In genomic region chr15:43134157-43134637, GRCh38 we compare ENCODE assay signal across 8 cellular contexts. TPM values are rescaled to one million over a fixed set of nuclear protein-coding genes. Genes with fewer than 3 reads are reported as not detected.
DNase-seq lines count a peak whose midpoint lies in the region; ATAC-seq, FAIRE-seq and TF ChIP-seq lines count a peak whose summit lies in the region.

No MANE protein-coding gene starts in this region.

- peak overlapping the region; percentile 90 for H3K4me3 Mint-ChIP-seq in GM23338
- peak overlapping the region; percentile 92 for H3K4me3 Mint-ChIP-seq in neural crest cell

- no peak overlapping the region for H3K27ac Mint-ChIP-seq in GM23338
- peak overlapping the region; percentile 38 for H3K27ac Mint-ChIP-seq in neural crest cell (ENCODE audit: unreplicated experiment)

- H2AFZ ChIP-seq in GM23338, result peak overlapping the region; percentile 99

- H3K27me3 ChIP-seq in BLaER1 (no peaks in the 10 kb centered on the region), GM23338 (ENCODE audit: insufficient read depth) (peaks cover 33% of the 10 kb centered on the region), SJCRH30 (no peaks in the 10 kb centered on the region)

- no peak for FAIRE-seq in RCC 7860 (lab: Jason Lieb, UNC)

- DNase-seq in GM23338 (ENCODE audit: low spot score), result peak; percentile 41
- DNase-seq in SJCRH30, result no peak
- peak; percentile 16 for DNase-seq in epithelial cell of esophagus (ENCODE audit: low read depth)
- no peak for DNase-seq in neural crest cell (ENCODE audit: low read depth, low spot score)
- DNase-seq in RCC 7860 (ENCODE audit: low spot score), result no peak
- DNase-seq in NCI-H1694 treated with DMSO at 0.1 percent for 48 hours (lab: John Stamatoyannopoulos, UW), result no peak

- ATAC-seq in GM23338 (peak; percentile 51), HG02870 (IDR thresholded peaks at IDR 0.05; ENCODE audit: unreplicated experiment) (no peak)

- peak overlapping the region; percentile 97 for H3K4me2 ChIP-seq in BLaER1
- peak overlapping the region; percentile 95 for H3K4me2 ChIP-seq in GM23338

- H3K36me3 ChIP-seq in BLaER1 (peaks cover 29% of the 10 kb centered on the region), GM23338 (ENCODE audit: insufficient read depth) (no peaks in the 10 kb centered on the region), SJCRH30 (no peaks in the 10 kb centered on the region)

- H3K79me2 ChIP-seq in GM23338 (replicated peaks; ENCODE audit: insufficient read depth), result no peaks in the 10 kb centered on the region

- peaks cover 2% of the 10 kb centered on the region; the same call in 1 of the 3 replicates for H3K36me3 Mint-ChIP-seq in GM23338 (ENCODE audit: low read depth)
- peaks cover 9% of the 10 kb centered on the region for H3K36me3 Mint-ChIP-seq in neural crest cell (ENCODE audit: low read depth)

- H3K27me3 Mint-ChIP-seq in GM23338 (ENCODE audit: insufficient read depth, low read depth, poor library complexity), result peaks cover 27% of the 10 kb centered on the region
- H3K27me3 Mint-ChIP-seq in neural crest cell (ENCODE audit: low read depth), result peaks cover 17% of the 10 kb centered on the region

- H3K9me3 ChIP-seq in BLaER1 (peaks cover 9% of the 10 kb centered on the region), SJCRH30 (replicated peaks) (no peaks in the 10 kb centered on the region)

- H3F3A ChIP-seq in GM23338 (replicated peaks; ENCODE audit: low read depth), result peaks cover 6% of the 10 kb centered on the region; the same call in 1 of the 2 replicates

- H3K4me1 ChIP-seq in BLaER1 (peaks cover 19% of the 10 kb centered on the region), GM23338 (ENCODE audit: insufficient read depth) (peaks cover 12% of the 10 kb centered on the region; the same call in 1 of the 2 replicates), SJCRH30 (no peaks in the 10 kb centered on the region)

- peak overlapping the region; percentile 82 for H3K4me3 ChIP-seq in BLaER1
- H3K4me3 ChIP-seq in GM23338, result peak overlapping the region; percentile 62
- peak overlapping the region; percentile 65 for H3K4me3 ChIP-seq in SJCRH30
- H3K4me3 ChIP-seq in epithelial cell of esophagus (ENCODE audit: low read length), result peak overlapping the region; percentile 72

- no peak for TF ChIP-seq CTCF in GM23338 (conservative IDR thresholded peaks at IDR 0.05; ENCODE audit: low read depth in 2 of 2)
- TF ChIP-seq CTCF in epithelial cell of esophagus (IDR thresholded peaks at IDR 0.05; ENCODE audit: insufficient read depth, low read depth, low read length, missing control alignments), result no peak
- no peak for TF ChIP-seq CTCF in neural crest cell (conservative IDR thresholded peaks at IDR 0.05)

- H4K20me1 ChIP-seq in BLaER1 (no peaks in the 10 kb centered on the region; the same call in 1 of the 2 replicates), GM23338 (replicated peaks; ENCODE audit: insufficient read depth) (no peaks in the 10 kb centered on the region; the same call in 1 of the 2 replicates)

- peaks cover 5% of the 10 kb centered on the region; the same call in 1 of the 2 replicates for H3K9me2 ChIP-seq in GM23338 (ENCODE audit: insufficient read depth)

- H3K9me3 Mint-ChIP-seq in GM23338, result peaks cover 4% of the 10 kb centered on the region; the same call in 1 of the 3 replicates
- peaks cover 3% of the 10 kb centered on the region for H3K9me3 Mint-ChIP-seq in neural crest cell

- H3K27ac ChIP-seq in BLaER1 (peak overlapping the region; percentile 82), GM23338 (ENCODE audit: low read depth) (no peak overlapping the region), SJCRH30 (no peak overlapping the region)

- H3K4me1 Mint-ChIP-seq in GM23338 (peaks cover 15% of the 10 kb centered on the region; the same call in 2 of the 3 replicates), neural crest cell (peaks cover 19% of the 10 kb centered on the region)

- peak overlapping the region; percentile 83 for H3K9ac ChIP-seq in BLaER1

TF ChIP-seq in GM23338, 12 proteins besides CTCF, POLR2A, EP300 and RAD21 (continues in another document):
- no peak for TF ChIP-seq REST (IDR thresholded peaks at IDR 0.05; ENCODE audit: unreplicated experiment)

RNA-seq across cellular contexts. Expression of gene TMEM62, which starts 0.8 kb away (rescaled TPM):
- total RNA-seq in GM23338 (2014; rRNA removed; shearing (Covaris generic)), result 14.3 and 16.5 TPM in 2 replicates
- 2.2 and 3.4 TPM in 2 replicates for polyA plus RNA-seq in GM23338 (2016; fragmentation: Nextera tagmentation; extraction: Ambion mirVana)
- 3.0 and 3.1 TPM in 2 replicates for total RNA-seq in SJCRH30 (2014; rRNA removed; shearing (Covaris generic))
- 15.3 and 15.8 TPM in 2 replicates for total RNA-seq in neural crest cell

RNA-seq across cellular contexts. Expression of gene UBR1, which starts 28.4 kb away (rescaled TPM):
- 16.2 and 19.6 TPM in 2 replicates for total RNA-seq in GM23338 (2014; rRNA removed; shearing (Covaris generic))
- 12.4 and 17.2 TPM in 2 replicates for polyA plus RNA-seq in GM23338 (2016; fragmentation: Nextera tagmentation; extraction: Ambion mirVana)
- total RNA-seq in SJCRH30 (2014; rRNA removed; shearing (Covaris generic)), result 25.1 and 27.5 TPM in 2 replicates
- 23.9 and 29.3 TPM in 2 replicates for total RNA-seq in neural crest cell

RNA-seq across cellular contexts. Expression of gene CCNDBP1, which starts 51.0 kb away (rescaled TPM):
- total RNA-seq in GM23338 (2014; rRNA removed; shearing (Covaris generic)), result 15.7 and 33.5 TPM in 2 replicates
- polyA plus RNA-seq in GM23338 (2016; fragmentation: Nextera tagmentation; extraction: Ambion mirVana), result 16.6 and 23.9 TPM in 2 replicates
- total RNA-seq in SJCRH30 (2014; rRNA removed; shearing (Covaris generic)), result 25.6 and 30.6 TPM in 2 replicates
- 29.5 and 31.4 TPM in 2 replicates for total RNA-seq in neural crest cell

Comparison
In these comparisons a context has a peak if more than half of its experiments do, and no peak if none do; other contexts are left out.
1. DNase-seq: peak in GM23338 (single experiment) and epithelial cell of esophagus (single experiment); none in SJCRH30 (0 of 2), neural crest cell (single experiment), RCC 7860 (single experiment) and NCI-H1694 treated with DMSO at 0.1 percent for 48 hours (single experiment).
2. Peak in every context shown above with its lines, with median percentiles within 50 percentile points of each other: H3K4me3 ChIP-seq.